Comparison of ENCODE assay signal across 17 cellular contexts in genomic region chr13:93775507-93776108, GRCh38.
DNase-seq lines count a peak whose midpoint lies in the region; ATAC-seq, FAIRE-seq and TF ChIP-seq lines count a peak whose summit lies in the region.
"Had no signal": no experiment of that assay in that cellular context is flagged by ENCODE, and none has a peak within 500 bp of the region (broad histone marks: within the 10 kb centered on the region; RNA-seq: fewer than 3 reads in every experiment).

No MANE protein-coding gene starts in this region.

- no peaks in the 10 kb centered on the region for H3K27me3 ChIP-seq in prostate gland (replicated peaks; ENCODE audit: insufficient read depth)
- H3K27me3 ChIP-seq: ascending aorta, BLaER1 had no signal

- no peaks in the 10 kb centered on the region for H3K36me3 Mint-ChIP-seq in mesothelial cell of epicardium
- no peaks in the 10 kb centered on the region for H3K36me3 Mint-ChIP-seq in T-helper 17 cell (ENCODE audit: low read depth)
- H3K36me3 Mint-ChIP-seq: memory B cell had no signal

- no peak for TF ChIP-seq CTCF in AG09309 (IDR thresholded peaks at IDR 0.05; ENCODE audit: control insufficient read depth, insufficient read depth, low read depth, low read length, missing control alignments)
- TF ChIP-seq CTCF in mesothelial cell of epicardium (IDR thresholded peaks at IDR 0.05; ENCODE audit: unreplicated experiment), result no peak
- no peak for TF ChIP-seq CTCF in prostate gland (IDR thresholded peaks at IDR 0.05)

- no peak for ATAC-seq in T-helper 17 cell
- ATAC-seq in HG03442 (IDR thresholded peaks at IDR 0.05; ENCODE audit: unreplicated experiment), result no peak

- H3K27me3 Mint-ChIP-seq in mesothelial cell of epicardium (ENCODE audit: low read depth) (no peaks in the 10 kb centered on the region), T-helper 17 cell (peaks cover 14% of the 10 kb centered on the region)
- H3K27me3 Mint-ChIP-seq: activated CD4-positive, alpha-beta T cell treated with anti-CD3 and anti-CD28 coated beads, Interleukin-2, amount 10 ng/mL, durations not matched to agents 24 days and 14 days; memory B cell had no signal

- DNase-seq in AG09309 (ENCODE audit: low read depth), result peak; percentile 32
- DNase-seq in NCI-H526 treated with DMSO at 0.1 percent for 48 hours (lab: John Stamatoyannopoulos, UW), result peak; percentile 26
- DNase-seq in mesothelial cell of epicardium (ENCODE audit: low spot score in 2 of 2, unreplicated experiment in 2 of 2), result no peak
- DNase-seq in prostate gland (ENCODE audit: low spot score), result no peak
- no peak for DNase-seq in T-helper 17 cell
- no peak for DNase-seq in NCI-H82 (lab: John Stamatoyannopoulos, UW)
- DNase-seq: activated CD4-positive, alpha-beta T cell treated with anti-CD3 and anti-CD28 coated beads, Interleukin-2, amount 10 ng/mL, durations not matched to agents 24 days and 14 days; activated T-cell treated with anti-CD3 and anti-CD28 coated beads, Interleukin-2, amount 50 U/mL, for 48 hours; endodermal cell; NCI-H345; nucleus accumbens; PC-9 had no signal

- H3K4me3 Mint-ChIP-seq in mesothelial cell of epicardium (no peak overlapping the region), T-helper 17 cell (no peak overlapping the region)
- H3K4me3 Mint-ChIP-seq: activated CD4-positive, alpha-beta T cell treated with anti-CD3 and anti-CD28 coated beads, Interleukin-2, amount 10 ng/mL, durations not matched to agents 24 days and 14 days; endodermal cell; memory B cell had no signal

- H3K27ac ChIP-seq in prostate gland, result no peak overlapping the region
- H3K27ac ChIP-seq: BLaER1, PC-9 had no signal

- no peak for TF ChIP-seq POLR2A in prostate gland (IDR thresholded peaks at IDR 0.05)

- WGBS in prostate gland, result 38% methylated on average over 8 of the region's 8 CpGs

- FAIRE-seq in endometrium (lab: Jason Lieb, UNC), result peak; percentile 87

- no peaks in the 10 kb centered on the region for H3K4me1 ChIP-seq in prostate gland (replicated peaks)
- H3K4me1 ChIP-seq: BLaER1 had no signal

- H3K4me1 Mint-ChIP-seq in mesothelial cell of epicardium, result peaks cover 33% of the 10 kb centered on the region
- H3K4me1 Mint-ChIP-seq in T-helper 17 cell, result no peaks in the 10 kb centered on the region
- H3K4me1 Mint-ChIP-seq: activated CD4-positive, alpha-beta T cell treated with anti-CD3 and anti-CD28 coated beads, Interleukin-2, amount 10 ng/mL, durations not matched to agents 24 days and 14 days; memory B cell had no signal

- H3K27ac Mint-ChIP-seq in mesothelial cell of epicardium (peak overlapping the region; percentile 37), T-helper 17 cell (no peak overlapping the region)
- H3K27ac Mint-ChIP-seq: activated CD4-positive, alpha-beta T cell treated with anti-CD3 and anti-CD28 coated beads, Interleukin-2, amount 10 ng/mL, durations not matched to agents 24 days and 14 days; endodermal cell; memory B cell had no signal

- no peaks in the 10 kb centered on the region for H3K36me3 ChIP-seq in prostate gland
- H3K36me3 ChIP-seq: ascending aorta, BLaER1 had no signal

- peaks cover 4% of the 10 kb centered on the region for H3K9me3 Mint-ChIP-seq in mesothelial cell of epicardium
- H3K9me3 Mint-ChIP-seq: activated CD4-positive, alpha-beta T cell treated with anti-CD3 and anti-CD28 coated beads, Interleukin-2, amount 10 ng/mL, durations not matched to agents 24 days and 14 days; endodermal cell had no signal

- H3K9me3 ChIP-seq in prostate gland (no peaks in the 10 kb centered on the region), T-helper 17 cell (ENCODE audit: control insufficient read depth, low read length, poor library complexity, severe bottlenecking) (no peaks in the 10 kb centered on the region)
- H3K9me3 ChIP-seq: ascending aorta, BLaER1 had no signal

- intact Hi-C loops in prostate gland (cut with DNase I), result loop anchor here (10.0 kb wide), 1 partner anchor 541 kb away; no protein-coding TSS in a partner anchor

- H3K4me3 ChIP-seq in AG09309 (ENCODE audit: control insufficient read depth, low read depth, low read length), result no peak overlapping the region
- H3K4me3 ChIP-seq in prostate gland, result no peak overlapping the region
- H3K4me3 ChIP-seq: ascending aorta, BLaER1, PC-9 had no signal

Comparison
In these comparisons a context has a peak if more than half of its experiments do, and no peak if none do; other contexts are left out.
1. DNase-seq: peak in AG09309 (single experiment) and NCI-H526 treated with DMSO at 0.1 percent for 48 hours (single experiment); none in mesothelial cell of epicardium (0 of 2), prostate gland (single experiment), T-helper 17 cell (0 of 3) and NCI-H82 (single experiment).